In genomic region chr5:119355636-119356383, GRCh38 we compare ENCODE assay signal across 1 cellular context.
A peak's percentile ranks its signal among the peaks of the same experiment; 100 is the strongest.
TF ChIP-seq lines count a peak whose summit lies in the region.

Gene TNFAIP8 (plus strand): TSS chr5:119356019. CDS start chr5:119356091, 72 bp downstream.

TF ChIP-seq in GM12878, 131 proteins besides CTCF, POLR2A, EP300 and RAD21 (continued from another document and continues in another):
- TF ChIP-seq BCLAF1 (IDR thresholded peaks at IDR 0.05) (no peak), ZNF24 (IDR thresholded peaks at IDR 0.05) (0 out of 2 replicates have a peak, but pooled peaks have one; percentile 42), SUPT20H (IDR thresholded peaks at IDR 0.05; ENCODE audit: borderline replicate concordance, control insufficient read depth, low read depth, low read length) (no peak), KDM1A (IDR thresholded peaks at IDR 0.05; ENCODE audit: borderline replicate concordance) (no peak), E2F4 (IDR thresholded peaks at IDR 0.05; ENCODE audit: low read depth, low read length) (no peak), HSF1 (IDR thresholded peaks at IDR 0.05; ENCODE audit: low read depth, low read length) (no peak), NR2F1 (conservative IDR thresholded peaks at IDR 0.05) (no peak; the same call in none of the 2 replicates), FOS (IDR thresholded peaks at IDR 0.05; ENCODE audit: borderline replicate concordance, extremely low read depth, insufficient read length) (no peak), RB1 (IDR thresholded peaks at IDR 0.05; ENCODE audit: borderline replicate concordance) (peak; percentile 58; the same call in 1 of the 2 replicates), DPF2 (IDR thresholded peaks at IDR 0.05) (peak; percentile 79), SUZ12 (IDR thresholded peaks at IDR 0.05; ENCODE audit: unreplicated experiment) (no peak), CBFB (IDR thresholded peaks at IDR 0.05; ENCODE audit: low read depth) (peak; percentile 68; the same call in 1 of the 2 replicates), YBX1 (IDR thresholded peaks at IDR 0.05) (no peak), PML (IDR thresholded peaks at IDR 0.05; ENCODE audit: low read length) (peak; percentile 83), ZNF384 (IDR thresholded peaks at IDR 0.05; ENCODE audit: borderline replicate concordance, low read depth, low read length) (no peak), HDGF (IDR thresholded peaks at IDR 0.05) (no peak), JUND (IDR thresholded peaks at IDR 0.05; ENCODE audit: low read depth, low read length) (no peak), SMC3 (IDR thresholded peaks at IDR 0.05; ENCODE audit: borderline replicate concordance, low read length) (no peak), CHD4 (IDR thresholded peaks at IDR 0.05) (no peak), PKNOX1 (IDR thresholded peaks at IDR 0.05) (no peak), ESRRA (IDR thresholded peaks at IDR 0.05; ENCODE audit: low read length) (no peak), CUX1 (IDR thresholded peaks at IDR 0.05; ENCODE audit: insufficient replicate concordance, low read depth, low read length) (no peak), KLF5 (IDR thresholded peaks at IDR 0.05; ENCODE audit: partially characterized antibody) (no peak), GABPA (IDR thresholded peaks at IDR 0.05; ENCODE audit: low read depth) (0 out of 2 replicates have a peak, but pooled peaks have one; percentile 21), SMAD1 (IDR thresholded peaks at IDR 0.05; ENCODE audit: low read depth, partially characterized antibody) (no peak), TBL1XR1 (IDR thresholded peaks at IDR 0.05; ENCODE audit: low read depth, low read length) (no peak; the same call in 1 of the 2 replicates), SIX5 (IDR thresholded peaks at IDR 0.05; ENCODE audit: low read depth, low read length, severe bottlenecking) (no peak), BHLHE40 (IDR thresholded peaks at IDR 0.05; ENCODE audit: borderline replicate concordance in 1 of 2, low read depth in 2 of 2, low read length in 1 of 2) (peak; percentile 72 to 82; a peak in 3 of 4 replicates), TCF12 (IDR thresholded peaks at IDR 0.05; ENCODE audit: low read depth, low read length) (peak; percentile 81), SKIL (IDR thresholded peaks at IDR 0.05; ENCODE audit: low read depth, poor library complexity, severe bottlenecking) (no peak), ATF2 (IDR thresholded peaks at IDR 0.05; ENCODE audit: low read length) (peak; percentile 32), TCF7 (IDR thresholded peaks at IDR 0.05; ENCODE audit: borderline replicate concordance) (no peak), MLLT1 (IDR thresholded peaks at IDR 0.05) (peak; percentile 42; the same call in 1 of the 2 replicates), GATAD2B (conservative IDR thresholded peaks at IDR 0.05; ENCODE audit: low read depth) (peak; percentile 64; the same call in 1 of the 2 replicates), CREM (IDR thresholded peaks at IDR 0.05; ENCODE audit: low read depth) (peak; percentile 58; the same call in 1 of the 2 replicates), KAT2A (conservative IDR thresholded peaks at IDR 0.05; ENCODE audit: control insufficient read depth, low read depth, low read length) (no peak), ZNF592 (IDR thresholded peaks at IDR 0.05) (peak; percentile 64; the same call in 1 of the 2 replicates)
